18 cellular contexts compared by ENCODE assay signal in the genomic region with DNA sequence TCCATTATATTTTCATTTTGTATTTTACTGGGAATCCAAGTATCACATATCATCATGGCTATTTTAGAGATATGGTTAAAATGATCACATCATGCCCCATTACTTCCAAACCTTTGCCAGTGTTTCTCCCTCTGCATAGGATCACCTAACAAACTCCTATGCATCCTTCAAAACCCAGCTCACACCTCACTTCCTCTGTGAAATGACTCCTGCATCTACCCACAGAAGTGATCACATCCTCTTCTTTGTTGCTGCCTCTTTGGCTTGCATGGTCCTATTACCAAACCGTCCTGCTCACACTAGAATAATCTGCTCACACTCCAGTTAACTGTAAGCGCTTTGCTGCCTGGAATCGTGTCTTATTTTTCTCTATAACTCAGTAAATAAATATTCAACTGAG.
A peak's percentile ranks its signal among the peaks of the same experiment; 100 is the strongest.
DNase-seq lines count a peak whose midpoint lies in the region; ATAC-seq, FAIRE-seq and TF ChIP-seq lines count a peak whose summit lies in the region.
"Had no signal": no experiment of that assay in that cellular context is flagged by ENCODE, and none has a peak within 500 bp of the region (broad histone marks: within the 10 kb centered on the region; RNA-seq: fewer than 3 reads in every experiment).

No MANE protein-coding gene starts in this region.

- no peaks in the 10 kb centered on the region for H3K9me3 ChIP-seq in GM12878 (replicated peaks; ENCODE audit: control insufficient read depth, insufficient read depth, low read length)
- H3K9me3 ChIP-seq: BLaER1 had no signal

- H3K27me3 Mint-ChIP-seq in activated CD4-positive, alpha-beta memory T cell treated with anti-CD3 and anti-CD28 coated beads, Interleukin-2, amount 10 ng/mL, durations not matched to agents 7 days and 5 days = no peaks in the 10 kb centered on the region
- H3K27me3 Mint-ChIP-seq in activated CD4-positive, alpha-beta memory T cell treated with anti-CD3 and anti-CD28 coated beads for 36 hours = no peaks in the 10 kb centered on the region
- H3K27me3 Mint-ChIP-seq in MCF 10A (ENCODE audit: insufficient read depth, unreplicated experiment) = no peaks in the 10 kb centered on the region
- H3K27me3 Mint-ChIP-seq in stimulated activated naive CD8-positive, alpha-beta T cell treated with anti-CD3 and anti-CD28 coated beads, Interleukin-15, amount 100 ng/mL, for 72 hours = peaks cover 18% of the 10 kb centered on the region
- H3K27me3 Mint-ChIP-seq: CD4-positive, alpha-beta memory T cell had no signal

- WGBS in GM12878 (ENCODE audit: insufficient coverage, insufficient replicate concordance, low lambda C conversion rate, missing lambda C conversion rate) = 58% methylated on average over 3 of the region's 3 CpGs

- no peak for TF ChIP-seq CTCF in GM12878 (IDR thresholded peaks at IDR 0.05 in 2 of 3, conservative IDR thresholded peaks at IDR 0.05 in 1 of 3; ENCODE audit: control insufficient read depth in 2 of 3, extremely low read depth in 1 of 3, insufficient read depth in 1 of 3, low read depth in 3 of 3, low read length in 3 of 3)
- TF ChIP-seq CTCF in MCF 10A (IDR thresholded peaks at IDR 0.05; ENCODE audit: unreplicated experiment) = no peak

- DNase-seq in activated CD4-positive, alpha-beta memory T cell treated with anti-CD3 and anti-CD28 coated beads, Interleukin-2, amount 10 ng/mL, durations not matched to agents 7 days and 5 days = no peak
- no peak for DNase-seq in activated CD4-positive, alpha-beta memory T cell treated with anti-CD3 and anti-CD28 coated beads for 36 hours
- peak; percentile 16 for DNase-seq in Jurkat, Clone E6-1 (ENCODE audit: low read depth, low spot score)
- no peak for DNase-seq in GM12878 (ENCODE audit: low read depth, low spot score)
- no peak for DNase-seq in MCF 10A (ENCODE audit: unreplicated experiment)
- DNase-seq in stimulated activated naive CD8-positive, alpha-beta T cell treated with anti-CD3 and anti-CD28 coated beads, Interleukin-15, amount 100 ng/mL, for 72 hours = no peak
- DNase-seq in epidermal melanocyte (ENCODE audit: insufficient read length, low spot score) = no peak
- DNase-seq: 8988T; CD4-positive, alpha-beta memory T cell; DMS79; GDM1; IMR-90 had no signal

- TF ChIP-seq RAD21 in GM12878 (IDR thresholded peaks at IDR 0.05; ENCODE audit: insufficient read depth, low read depth, low read length) = no peak

- no peaks in the 10 kb centered on the region for H3K79me2 ChIP-seq in GM12878 (ENCODE audit: control insufficient read depth, insufficient read depth, low read length)

- H3K27ac ChIP-seq in GM12878 (ENCODE audit: control insufficient read depth, insufficient read depth) = no peak overlapping the region
- H3K27ac ChIP-seq: BLaER1 had no signal

- peak; percentile 32; the same call in 1 of the 3 replicates for ATAC-seq in GM12878
- no peak for ATAC-seq in stimulated activated naive CD8-positive, alpha-beta T cell treated with anti-CD3 and anti-CD28 coated beads, Interleukin-15, amount 100 ng/mL, for 72 hours

- no peak for TF ChIP-seq POLR2A in GM12878 (IDR thresholded peaks at IDR 0.05; ENCODE audit: low read depth, low read length)

- no peak overlapping the region for H3K4me3 ChIP-seq in Jurkat, Clone E6-1 (ENCODE audit: low read length)
- no peak overlapping the region for H3K4me3 ChIP-seq in GM12878
- H3K4me3 ChIP-seq: BLaER1 had no signal

- no peaks in the 10 kb centered on the region for H3K27me3 ChIP-seq in GM12878 (replicated peaks in 1 of 2; ENCODE audit: control insufficient read depth in 2 of 2, insufficient read depth in 2 of 2, low read length in 1 of 2)
- H3K27me3 ChIP-seq: BLaER1 had no signal

- peaks cover 49% of the 10 kb centered on the region for H3K4me1 Mint-ChIP-seq in activated CD4-positive, alpha-beta memory T cell treated with anti-CD3 and anti-CD28 coated beads, Interleukin-2, amount 10 ng/mL, durations not matched to agents 7 days and 5 days
- H3K4me1 Mint-ChIP-seq in activated CD4-positive, alpha-beta memory T cell treated with anti-CD3 and anti-CD28 coated beads for 36 hours (ENCODE audit: low read depth) = peaks cover 11% of the 10 kb centered on the region
- H3K4me1 Mint-ChIP-seq in MCF 10A (ENCODE audit: insufficient read depth, unreplicated experiment) = no peaks in the 10 kb centered on the region
- no peaks in the 10 kb centered on the region for H3K4me1 Mint-ChIP-seq in stimulated activated naive CD8-positive, alpha-beta T cell treated with anti-CD3 and anti-CD28 coated beads, Interleukin-15, amount 100 ng/mL, for 72 hours
- H3K4me1 Mint-ChIP-seq: CD14-positive monocyte had no signal

- RAD21 ChIA-PET in GM12878 (lab: Charles Lee; ENCODE audit: unreplicated experiment) = interaction anchor here (0.9 kb wide), 1 partner anchor 40 kb away, joined by 3 read pairs; no protein-coding TSS in a partner anchor

- in situ Hi-C loops in GM12878 (cut with MboI) = no loop called here

- POLR2A ChIA-PET in activated CD4-positive, alpha-beta memory T cell treated with anti-CD3 and anti-CD28 coated beads, Interleukin-2, amount 10 ng/mL, durations not matched to agents 7 days and 5 days (lab: Charles Lee) = interaction anchor here (1.4 kb wide), 1 partner anchor 41 kb away, joined by 3 read pairs; no protein-coding TSS in a partner anchor
- POLR2A ChIA-PET in activated CD4-positive, alpha-beta memory T cell treated with anti-CD3 and anti-CD28 coated beads for 36 hours (lab: Charles Lee) = no interaction called here
- POLR2A ChIA-PET in GM12878 (lab: Charles Lee) (no interaction called here), MCF 10A (lab: Yijun Ruan, JAX) (no interaction called here)

- H3K4me3 Mint-ChIP-seq in activated CD4-positive, alpha-beta memory T cell treated with anti-CD3 and anti-CD28 coated beads, Interleukin-2, amount 10 ng/mL, durations not matched to agents 7 days and 5 days = no peak overlapping the region
- no peak overlapping the region for H3K4me3 Mint-ChIP-seq in activated CD4-positive, alpha-beta memory T cell treated with anti-CD3 and anti-CD28 coated beads for 36 hours
- no peak overlapping the region for H3K4me3 Mint-ChIP-seq in MCF 10A (ENCODE audit: unreplicated experiment)
- no peak overlapping the region for H3K4me3 Mint-ChIP-seq in stimulated activated naive CD8-positive, alpha-beta T cell treated with anti-CD3 and anti-CD28 coated beads, Interleukin-15, amount 100 ng/mL, for 72 hours
- H3K4me3 Mint-ChIP-seq: CD14-positive monocyte, H9 had no signal

- peaks cover 3% of the 10 kb centered on the region; the same call in 1 of the 2 replicates for H3K4me1 ChIP-seq in GM12878 (ENCODE audit: control insufficient read depth, insufficient read depth, low read length)

- H3K4me2 ChIP-seq in GM12878 (ENCODE audit: control insufficient read depth, insufficient read depth) = no peak overlapping the region

- no TSS peak for BruUV-seq in GM12878 (replicated peaks; lab: Mats Ljungman, UMichigan)
- BruUV-seq in MCF 10A (replicated peaks; lab: Mats Ljungman, UMichigan) = no TSS peak

- H3K9ac ChIP-seq in GM12878 (ENCODE audit: control insufficient read depth, insufficient read depth, low read length) = no peak overlapping the region
- H3K9ac ChIP-seq: BLaER1 had no signal

- no peak for TF ChIP-seq EP300 in GM12878 (IDR thresholded peaks at IDR 0.05; ENCODE audit: borderline replicate concordance in 1 of 2, control insufficient read depth in 1 of 2, low read depth in 2 of 2, low read length in 2 of 2)

- SMC1A ChIA-PET in GM12878 (lab: Charles Lee; ENCODE audit: uncharacterized antibody, unreplicated experiment) = interaction anchor here (1.0 kb wide), 1 partner anchor 15 kb away, joined by 4 read pairs; no protein-coding TSS in a partner anchor

- H2AFZ ChIP-seq in GM12878 (ENCODE audit: control insufficient read depth, low read depth, low read length) = no peak overlapping the region

- H3K9me3 Mint-ChIP-seq in activated CD4-positive, alpha-beta memory T cell treated with anti-CD3 and anti-CD28 coated beads, Interleukin-2, amount 10 ng/mL, durations not matched to agents 7 days and 5 days = peaks cover 4% of the 10 kb centered on the region
- peaks cover 3% of the 10 kb centered on the region for H3K9me3 Mint-ChIP-seq in activated CD4-positive, alpha-beta memory T cell treated with anti-CD3 and anti-CD28 coated beads for 36 hours
- H3K9me3 Mint-ChIP-seq in MCF 10A (ENCODE audit: unreplicated experiment) = peaks cover 42% of the 10 kb centered on the region
- H3K9me3 Mint-ChIP-seq in stimulated activated naive CD8-positive, alpha-beta T cell treated with anti-CD3 and anti-CD28 coated beads, Interleukin-15, amount 100 ng/mL, for 72 hours = peaks cover 0 to 7% of the 10 kb centered on the region in 2 donors
- H3K9me3 Mint-ChIP-seq: CD4-positive, alpha-beta memory T cell; H9 had no signal

- H3K36me3 ChIP-seq in GM12878 (ENCODE audit: control insufficient read depth in 2 of 2, insufficient read depth in 2 of 2, low read length in 1 of 2) = no peaks in the 10 kb centered on the region
- H3K36me3 ChIP-seq: BLaER1 had no signal

- intact Hi-C loops in activated CD4-positive, alpha-beta memory T cell treated with anti-CD3 and anti-CD28 coated beads for 36 hours (cut with micrococcal nuclease) = no loop called here
- intact Hi-C loops in GM12878 (cut with micrococcal nuclease; ENCODE audit: unreplicated experiment) (no loop called here), MCF 10A (cut with micrococcal nuclease) (no loop called here)

- no peak for FAIRE-seq in GM12878 (lab: Jason Lieb, UNC)
- FAIRE-seq: GM19239, H1, HTR-8/SVneo had no signal

- CTCF ChIA-PET in activated CD4-positive, alpha-beta memory T cell treated with anti-CD3 and anti-CD28 coated beads, Interleukin-2, amount 10 ng/mL, durations not matched to agents 7 days and 5 days (lab: Charles Lee) = interaction anchor here (1.1 kb wide), 1 partner anchor 95 kb away, joined by 4 read pairs; no protein-coding TSS in a partner anchor
- CTCF ChIA-PET in activated CD4-positive, alpha-beta memory T cell treated with anti-CD3 and anti-CD28 coated beads for 36 hours (lab: Charles Lee) = interaction anchor here (1.4 kb wide), 1 partner anchor 235 kb away, joined by 3 read pairs; no protein-coding TSS in a partner anchor
- CTCF ChIA-PET in GM12878 (lab: Yijun Ruan, JAX) (no interaction called here), MCF 10A (lab: Yijun Ruan, JAX) (no interaction called here)

- H3K27ac Mint-ChIP-seq in activated CD4-positive, alpha-beta memory T cell treated with anti-CD3 and anti-CD28 coated beads, Interleukin-2, amount 10 ng/mL, durations not matched to agents 7 days and 5 days = peak overlapping the region; percentile 42
- no peak overlapping the region for H3K27ac Mint-ChIP-seq in activated CD4-positive, alpha-beta memory T cell treated with anti-CD3 and anti-CD28 coated beads for 36 hours
- H3K27ac Mint-ChIP-seq in MCF 10A (ENCODE audit: low read depth, unreplicated experiment) = no peak overlapping the region
- H3K27ac Mint-ChIP-seq in stimulated activated naive CD8-positive, alpha-beta T cell treated with anti-CD3 and anti-CD28 coated beads, Interleukin-15, amount 100 ng/mL, for 72 hours = no peak overlapping the region
- H3K27ac Mint-ChIP-seq: CD14-positive monocyte, H9 had no signal

- H3K36me3 Mint-ChIP-seq in activated CD4-positive, alpha-beta memory T cell treated with anti-CD3 and anti-CD28 coated beads, Interleukin-2, amount 10 ng/mL, durations not matched to agents 7 days and 5 days (ENCODE audit: low read depth) = peaks cover 44% of the 10 kb centered on the region
- H3K36me3 Mint-ChIP-seq in activated CD4-positive, alpha-beta memory T cell treated with anti-CD3 and anti-CD28 coated beads for 36 hours = peaks cover 3% of the 10 kb centered on the region
- H3K36me3 Mint-ChIP-seq in MCF 10A (ENCODE audit: insufficient read depth, unreplicated experiment) = no peaks in the 10 kb centered on the region
- H3K36me3 Mint-ChIP-seq: CD14-positive monocyte; CD4-positive, alpha-beta memory T cell had no signal

- no peaks in the 10 kb centered on the region for H4K20me1 ChIP-seq in GM12878 (ENCODE audit: control insufficient read depth, insufficient read depth)
- H4K20me1 ChIP-seq: BLaER1 had no signal

Comparison
In these comparisons a context has a peak if more than half of its experiments do, and no peak if none do; other contexts are left out.
1. CTCF ChIA-PET loops: an anchor here in activated CD4-positive, alpha-beta memory T cell treated with anti-CD3 and anti-CD28 coated beads, Interleukin-2, amount 10 ng/mL, durations not matched to agents 7 days and 5 days (1.1 kb wide) and activated CD4-positive, alpha-beta memory T cell treated with anti-CD3 and anti-CD28 coated beads for 36 hours (1.4 kb wide); none called in GM12878 and MCF 10A.